In the genomic region with DNA sequence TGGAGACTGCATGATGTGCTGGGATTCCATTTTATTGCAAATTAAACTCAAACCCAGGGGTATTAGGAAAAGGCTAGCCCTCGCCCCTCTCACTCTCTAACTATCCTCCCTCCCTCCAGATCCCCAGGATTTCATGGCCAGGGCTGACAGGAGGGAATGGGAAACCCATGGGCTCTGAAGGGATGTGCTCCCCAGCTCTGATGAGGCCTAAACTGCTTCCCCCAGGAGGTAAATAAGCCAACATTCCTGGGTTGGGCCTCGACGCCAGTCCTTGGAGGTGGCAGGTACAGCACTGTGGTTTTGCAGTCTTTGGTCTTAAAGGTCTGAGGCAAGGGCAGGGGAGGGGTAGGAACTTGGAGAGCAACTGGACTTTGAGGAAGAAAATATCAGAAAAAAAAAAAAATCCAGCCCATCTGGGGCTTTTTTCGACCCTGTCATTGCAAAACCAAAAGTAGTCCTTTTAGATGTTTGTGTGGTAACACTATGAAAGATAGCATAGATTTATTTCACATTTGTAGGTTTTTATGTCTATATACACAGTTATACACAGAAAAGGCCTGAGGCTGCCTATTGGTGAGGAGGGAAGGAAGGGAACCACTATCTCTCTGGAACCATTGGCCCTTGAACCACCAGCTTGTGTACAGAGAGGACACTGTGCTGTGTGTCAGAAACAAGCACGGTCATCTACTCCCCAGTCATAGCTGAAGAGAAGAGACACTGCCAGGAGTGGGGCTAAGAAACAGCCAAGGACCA, we compare ENCODE assay signal across 29 cellular contexts. TPM values are rescaled to one million over a fixed set of nuclear protein-coding genes. Genes with fewer than 3 reads are reported as not detected.
A peak's percentile ranks its signal among the peaks of the same experiment; 100 is the strongest.
DNase-seq lines count a peak whose midpoint lies in the region; ATAC-seq, FAIRE-seq and TF ChIP-seq lines count a peak whose summit lies in the region.
"Had no signal": no experiment of that assay in that cellular context is flagged by ENCODE, and none has a peak within 500 bp of the region (broad histone marks: within the 10 kb centered on the region; RNA-seq: fewer than 3 reads in every experiment).

No MANE protein-coding gene starts in this region.

- 0 out of 5 replicates have a peak, but pooled peaks cover 0 to 4% of the 10 kb centered on the region in 2 experiments for H3K27me3 ChIP-seq in HepG2 (ENCODE audit: control insufficient read depth in 1 of 2, insufficient read depth in 2 of 2, low read length in 2 of 2)
- no peaks in the 10 kb centered on the region for H3K27me3 ChIP-seq in right lobe of liver
- no peaks in the 10 kb centered on the region for H3K27me3 ChIP-seq in RWPE2 (ENCODE audit: insufficient read depth, poor library complexity, severe bottlenecking)
- H3K27me3 ChIP-seq: SJSA1, tibial nerve had no signal

- H3K27ac Mint-ChIP-seq in stimulated activated naive B cell treated with anti-CD40 and anti-IgM and Interleukin-4, amounts not matched to agents 10 μg/mL and 1 μg/mL and 100 μg/mL, for 72 hours = no peak overlapping the region
- H3K27ac Mint-ChIP-seq: activated CD4-positive, alpha-beta memory T cell treated with anti-CD3 and anti-CD28 coated beads, Interleukin-2, amount 10 ng/mL, durations not matched to agents 7 days and 5 days; activated naive CD4-positive, alpha-beta T cell treated with anti-CD3 and anti-CD28 coated beads, Interleukin-2, amount 50 U/mL, for 24 hours; activated T-helper 2 cell treated with anti-CD3 and anti-CD28 coated beads, Interferon-gamma antibody, Interleukin-2, Interleukin-4, amounts not matched to agents 10 μg/mL and 5 μg/mL and 100 μg/mL, durations not matched to agents 14 hours and 24 hours and 36 hours; CD4-positive, alpha-beta memory T cell; naive B cell; stimulated activated naive CD8-positive, alpha-beta T cell treated with anti-CD3 and anti-CD28 coated beads, Interleukin-15, Interleukin-2, amounts not matched to agents 100 ng/mL and 50 ng/mL, for 24 hours had no signal

- POLR2A ChIA-PET in HepG2 (lab: Yijun Ruan, JAX) = interaction anchor here (1.1 kb wide), 1 partner anchor 21 kb away, joined by 3 read pairs; a partner anchor contains a TSS

- TF ChIP-seq EP300 in HepG2 (IDR thresholded peaks at IDR 0.05; ENCODE audit: low read depth in 2 of 2, low read length in 2 of 2) (no peak), HepG2 (CRISPR knock-in tag; IDR thresholded peaks at IDR 0.05; ENCODE audit: borderline replicate concordance) (no peak)

- TF ChIP-seq POLR2A in HepG2 (IDR thresholded peaks at IDR 0.05; ENCODE audit: insufficient read depth in 1 of 2, low read depth in 2 of 2, low read length in 2 of 2) (no peak), right lobe of liver (IDR thresholded peaks at IDR 0.05) (no peak)

- H3K9me3 ChIP-seq in HepG2 (ENCODE audit: low read length) = no peaks in the 10 kb centered on the region
- no peaks in the 10 kb centered on the region for H3K9me3 ChIP-seq in right lobe of liver
- H3K9me3 ChIP-seq in RWPE2 (ENCODE audit: severe bottlenecking) = no peaks in the 10 kb centered on the region
- H3K9me3 ChIP-seq: A549, SJSA1, tibial nerve had no signal

- H3K4me1 ChIP-seq in HepG2 (ENCODE audit: insufficient read depth, low read length) (peaks cover 11% of the 10 kb centered on the region; the same call in 1 of the 2 replicates), right lobe of liver (no peaks in the 10 kb centered on the region), RWPE2 (ENCODE audit: insufficient read depth, poor library complexity, severe bottlenecking) (peaks cover 4% of the 10 kb centered on the region)
- H3K4me1 ChIP-seq: A549, SJSA1 had no signal

- 12% methylated on average over 5 of the region's 5 CpGs for WGBS in HepG2 (ENCODE audit: low lambda C conversion rate)
- 75% methylated on average over 5 of the region's 5 CpGs for WGBS in right lobe of liver (ENCODE audit: insufficient coverage, low coverage, low lambda C conversion rate, missing lambda C conversion rate)

- no peaks in the 10 kb centered on the region for H3K79me2 ChIP-seq in HepG2 (ENCODE audit: insufficient read depth, low read length)

- intact Hi-C loops in HepG2 (cut with micrococcal nuclease; ENCODE audit: unreplicated experiment) (no loop called here), right lobe of liver (cut with DNase I) (no loop called here)

- no peak overlapping the region for H3K4me2 ChIP-seq in HepG2 (ENCODE audit: low read depth, low read length)
- H3K4me2 ChIP-seq: A549 had no signal

- no peak for TF ChIP-seq RAD21 in HepG2 (CRISPR knock-in tag; IDR thresholded peaks at IDR 0.05)

- in situ Hi-C loops in HepG2 (cut with HindIII; ENCODE audit: extremely low pct_ligation_motif_present, low pct_unique_long_range_greater_than_20kb) = no loop called here

- peaks cover 0 to 1% of the 10 kb centered on the region in 2 donors for H3K36me3 Mint-ChIP-seq in stimulated activated naive B cell treated with anti-CD40 and anti-IgM and Interleukin-4, amounts not matched to agents 10 μg/mL and 1 μg/mL and 100 μg/mL, for 72 hours
- H3K36me3 Mint-ChIP-seq: activated naive CD4-positive, alpha-beta T cell treated with anti-CD3 and anti-CD28 coated beads, Interleukin-2, amount 50 U/mL, for 24 hours; CD4-positive, alpha-beta memory T cell; naive B cell had no signal

- DNase-seq in HepG2 (ENCODE audit: low spot score) (no peak), right lobe of liver (no peak), RWPE2 (ENCODE audit: low spot score) (no peak), EL (no peak)
- no peak for DNase-seq in stimulated activated naive B cell treated with anti-CD40 and anti-IgM and Interleukin-4, amounts not matched to agents 10 μg/mL and 1 μg/mL and 100 μg/mL, for 72 hours
- no peak for DNase-seq in stimulated activated CD4-positive, alpha-beta T cell treated with anti-CD3 and anti-CD28 coated beads, Interleukin-12 subunit alpha, Interleukin-12 subunit beta, amount 100 ng/mL, for 4 hours
- DNase-seq: activated CD4-positive, alpha-beta memory T cell treated with anti-CD3 and anti-CD28 coated beads, Interleukin-2, amount 10 ng/mL, durations not matched to agents 7 days and 5 days; activated CD8-positive, alpha-beta memory T cell treated with anti-CD3 and anti-CD28 coated beads, Interleukin-2, amount 50 U/mL, for 48 hours; AML-193; amygdala; CD4-positive, alpha-beta memory T cell; DMS 273 treated with DMSO at 0.1 percent for 48 hours; glutamatergic neuron; KBM-7; naive B cell; NCI-H1417; NCI-H2029 treated with DMSO at 0.1 percent for 48 hours; NCI-H226; occipital lobe had no signal

- TF ChIP-seq CTCF in HepG2 (CRISPR knock-in tag; IDR thresholded peaks at IDR 0.05) (no peak), right lobe of liver (IDR thresholded peaks at IDR 0.05) (no peak), RWPE2 (IDR thresholded peaks at IDR 0.05; ENCODE audit: poor library complexity, severe bottlenecking) (no peak)

- BruUV-seq in HepG2 (replicated peaks; lab: Mats Ljungman, UMichigan) = no TSS peak

- no peak overlapping the region for H2AFZ ChIP-seq in HepG2 (ENCODE audit: low read length)

- H3K27me3 Mint-ChIP-seq in stimulated activated naive B cell treated with anti-CD40 and anti-IgM and Interleukin-4, amounts not matched to agents 10 μg/mL and 1 μg/mL and 100 μg/mL, for 72 hours = peaks cover 8 to 14% of the 10 kb centered on the region in 2 donors

- no peak overlapping the region for H3K4me3 ChIP-seq in HepG2 (replicated peaks in 1 of 3; ENCODE audit: insufficient read depth in 1 of 3, low read depth in 2 of 3, low read length in 3 of 3)
- no peak overlapping the region for H3K4me3 ChIP-seq in right lobe of liver
- H3K4me3 ChIP-seq in RWPE2 (ENCODE audit: severe bottlenecking) = no peak overlapping the region
- H3K4me3 ChIP-seq: A549, SJSA1, tibial nerve had no signal

- H3K9ac ChIP-seq in HepG2 (ENCODE audit: insufficient read depth, low read depth, low read length) = no peak overlapping the region

- no peak overlapping the region for H3K4me3 Mint-ChIP-seq in stimulated activated naive B cell treated with anti-CD40 and anti-IgM and Interleukin-4, amounts not matched to agents 10 μg/mL and 1 μg/mL and 100 μg/mL, for 72 hours
- H3K4me3 Mint-ChIP-seq: activated CD4-positive, alpha-beta memory T cell treated with anti-CD3 and anti-CD28 coated beads, Interleukin-2, amount 10 ng/mL, durations not matched to agents 7 days and 5 days; activated naive CD4-positive, alpha-beta T cell treated with anti-CD3 and anti-CD28 coated beads, Interleukin-2, amount 50 U/mL, for 24 hours; CD4-positive, alpha-beta memory T cell; naive B cell; stimulated activated naive CD8-positive, alpha-beta T cell treated with anti-CD3 and anti-CD28 coated beads, Interleukin-15, Interleukin-2, amounts not matched to agents 100 ng/mL and 50 ng/mL, for 24 hours had no signal

- no peaks in the 10 kb centered on the region for H3K9me3 Mint-ChIP-seq in stimulated activated naive B cell treated with anti-CD40 and anti-IgM and Interleukin-4, amounts not matched to agents 10 μg/mL and 1 μg/mL and 100 μg/mL, for 72 hours
- H3K9me3 Mint-ChIP-seq: activated CD4-positive, alpha-beta memory T cell treated with anti-CD3 and anti-CD28 coated beads, Interleukin-2, amount 10 ng/mL, durations not matched to agents 7 days and 5 days; activated naive CD4-positive, alpha-beta T cell treated with anti-CD3 and anti-CD28 coated beads, Interleukin-2, amount 50 U/mL, for 24 hours; activated T-helper 2 cell treated with anti-CD3 and anti-CD28 coated beads, Interferon-gamma antibody, Interleukin-2, Interleukin-4, amounts not matched to agents 10 μg/mL and 5 μg/mL and 100 μg/mL, durations not matched to agents 14 hours and 24 hours and 36 hours; CD4-positive, alpha-beta memory T cell; naive B cell; stimulated activated naive CD8-positive, alpha-beta T cell treated with anti-CD3 and anti-CD28 coated beads, Interleukin-15, Interleukin-2, amounts not matched to agents 100 ng/mL and 50 ng/mL, for 24 hours had no signal

- H3K4me1 Mint-ChIP-seq in stimulated activated naive B cell treated with anti-CD40 and anti-IgM and Interleukin-4, amounts not matched to agents 10 μg/mL and 1 μg/mL and 100 μg/mL, for 72 hours = peaks cover 0 to 1% of the 10 kb centered on the region in 2 donors
- H3K4me1 Mint-ChIP-seq: naive B cell had no signal

- H3K27ac ChIP-seq in HepG2 (ENCODE audit: extremely low read length, insufficient read depth, low read length) = no peak overlapping the region
- H3K27ac ChIP-seq in right lobe of liver = no peak overlapping the region
- H3K27ac ChIP-seq in RWPE2 (ENCODE audit: poor library complexity, severe bottlenecking) = no peak overlapping the region
- H3K27ac ChIP-seq: A549, epithelial cell of prostate, SJSA1, tibial nerve had no signal

- no peak for FAIRE-seq in HepG2 (lab: Jason Lieb, UNC)
- FAIRE-seq: A549, GM18507, keratinocyte had no signal

- H4K20me1 ChIP-seq in HepG2 (ENCODE audit: insufficient read depth, low read length) = no peaks in the 10 kb centered on the region

- CTCF ChIA-PET in HepG2 (lab: Yijun Ruan, JAX; ENCODE audit: low intra/inter-chr PET ratio, low total read pairs) = no interaction called here

- peak; percentile 26 for ATAC-seq in HepG2
- ATAC-seq in right lobe of liver = no peak
- peak; percentile 16; the same call in 1 of the 3 replicates for ATAC-seq in RWPE2 (ENCODE audit: low read depth)
- peak; percentile 27 to 61 for ATAC-seq in stimulated activated naive B cell treated with anti-CD40 and anti-IgM and Interleukin-4, amounts not matched to agents 10 μg/mL and 1 μg/mL and 100 μg/mL, for 72 hours (replicated peaks)
- ATAC-seq: A549 had no signal

- H3K36me3 ChIP-seq in HepG2 (replicated peaks in 1 of 2; ENCODE audit: control insufficient read depth in 1 of 2, insufficient read depth in 2 of 2, low read length in 2 of 2) (no peaks in the 10 kb centered on the region), right lobe of liver (no peaks in the 10 kb centered on the region), RWPE2 (ENCODE audit: low read depth) (no peaks in the 10 kb centered on the region)
- H3K36me3 ChIP-seq: SJSA1 had no signal

RNA-seq across cellular contexts. Expression of a gene that starts 12.0 kb away (rescaled TPM):
- total RNA-seq in HepG2 (2016; rRNA removed; fragmentation: Illumina TruSeq; extraction: Trizol) = 0.83 and 1.1 TPM in 2 replicates
- 0.09 and 0.10 TPM in 2 replicates for total RNA-seq in HepG2 (2016; cell fraction: cytosol; rRNA removed; fragmentation: Illumina TruSeq; extraction: Trizol; ENCODE audit: low read depth)
- 0.67 and 0.91 TPM in 2 replicates for total RNA-seq in HepG2 (2016; cell fraction: insoluble cytoplasmic fraction; rRNA removed; fragmentation: Illumina TruSeq; extraction: Trizol)
- total RNA-seq in HepG2 (2016; cell fraction: membrane; rRNA removed; fragmentation: Illumina TruSeq; extraction: Trizol) = 0.28 and 0.34 TPM in 2 replicates
- total RNA-seq in HepG2 (2016; cell fraction: nucleus; rRNA removed; fragmentation: Illumina TruSeq; extraction: Trizol) = 0.81 TPM in 2 replicates
- polyA plus RNA-seq in HepG2 (2011; rRNA removed) = 0.87 and 1.4 TPM in 2 replicates
- polyA plus RNA-seq in HepG2 (2011; cell fraction: cytosol; rRNA removed) = 0.77 and 0.94 TPM in 2 replicates
- 1.7 and 2.6 TPM in 2 replicates for polyA plus RNA-seq in HepG2 (2011; cell fraction: nucleus; rRNA removed)
- polyA plus RNA-seq in HepG2 (2012) = 0.81 and 0.91 TPM in 2 replicates
- 0.05 TPM in 1 of 2 replicates, not detected in the other for polyA plus RNA-seq in HepG2 (2016; cell fraction: cytosol; fragmentation: Illumina TruSeq; extraction: Trizol; ENCODE audit: low read depth)
- 0.34 and 0.68 TPM in 2 replicates for polyA plus RNA-seq in HepG2 (2016; cell fraction: insoluble cytoplasmic fraction; fragmentation: Illumina TruSeq; extraction: Trizol; ENCODE audit: low read depth)
- polyA plus RNA-seq in HepG2 (2016; cell fraction: membrane; fragmentation: Illumina TruSeq; extraction: Trizol; ENCODE audit: low read depth) = 0.08 and 0.13 TPM in 2 replicates
- polyA plus RNA-seq in HepG2 (2016; cell fraction: nucleus; fragmentation: Illumina TruSeq; extraction: Trizol; ENCODE audit: insufficient read depth, low read depth) = 1.6 and 1.7 TPM in 2 replicates
- polyA minus RNA-seq in HepG2 (2011; rRNA and poly(A)+ RNA removed; ENCODE audit: low replicate concordance) = 0.56 and 2.3 TPM in 2 replicates
- polyA minus RNA-seq in HepG2 (2011; cell fraction: cytosol; rRNA and poly(A)+ RNA removed) = 0.79 and 0.89 TPM in 2 replicates
- 0.77 and 1.1 TPM in 2 replicates for polyA minus RNA-seq in HepG2 (2011; cell fraction: nucleus; rRNA and poly(A)+ RNA removed)
- under 1 TPM; 0.06 to 0.42 (median 0.12) TPM for total RNA-seq in right lobe of liver

RNA-seq across cellular contexts. Expression of a gene that starts 18.5 kb away (rescaled TPM):
- total RNA-seq in HepG2 (2016; rRNA removed; fragmentation: Illumina TruSeq; extraction: Trizol) = 26.8 and 27.9 TPM in 2 replicates
- total RNA-seq in HepG2 (2016; cell fraction: cytosol; rRNA removed; fragmentation: Illumina TruSeq; extraction: Trizol; ENCODE audit: low read depth) = 17.3 and 18.4 TPM in 2 replicates
- 21.1 and 25.4 TPM in 2 replicates for total RNA-seq in HepG2 (2016; cell fraction: insoluble cytoplasmic fraction; rRNA removed; fragmentation: Illumina TruSeq; extraction: Trizol)
- 36.4 and 39.9 TPM in 2 replicates for total RNA-seq in HepG2 (2016; cell fraction: membrane; rRNA removed; fragmentation: Illumina TruSeq; extraction: Trizol)
- total RNA-seq in HepG2 (2016; cell fraction: nucleus; rRNA removed; fragmentation: Illumina TruSeq; extraction: Trizol) = 13.2 and 14.4 TPM in 2 replicates
- polyA plus RNA-seq in HepG2 (2011; rRNA removed) = 42.0 and 48.5 TPM in 2 replicates
- polyA plus RNA-seq in HepG2 (2011; cell fraction: cytosol; rRNA removed) = 38.1 and 38.8 TPM in 2 replicates
- polyA plus RNA-seq in HepG2 (2011; cell fraction: nucleus; rRNA removed) = 36.5 and 41.2 TPM in 2 replicates
- 23.6 and 24.0 TPM in 2 replicates for polyA plus RNA-seq in HepG2 (2012)
- 15.6 and 18.2 TPM in 2 replicates for polyA plus RNA-seq in HepG2 (2016; cell fraction: cytosol; fragmentation: Illumina TruSeq; extraction: Trizol; ENCODE audit: low read depth)
- 26.9 and 33.5 TPM in 2 replicates for polyA plus RNA-seq in HepG2 (2016; cell fraction: insoluble cytoplasmic fraction; fragmentation: Illumina TruSeq; extraction: Trizol; ENCODE audit: low read depth)
- polyA plus RNA-seq in HepG2 (2016; cell fraction: membrane; fragmentation: Illumina TruSeq; extraction: Trizol; ENCODE audit: low read depth) = 35.0 and 37.3 TPM in 2 replicates
- polyA plus RNA-seq in HepG2 (2016; cell fraction: nucleus; fragmentation: Illumina TruSeq; extraction: Trizol; ENCODE audit: insufficient read depth, low read depth) = 29.9 and 31.9 TPM in 2 replicates
- 47.3 TPM in 2 replicates for polyA minus RNA-seq in HepG2 (2011; rRNA and poly(A)+ RNA removed; ENCODE audit: low replicate concordance)
- polyA minus RNA-seq in HepG2 (2011; cell fraction: cytosol; rRNA and poly(A)+ RNA removed) = 15.6 and 18.5 TPM in 2 replicates
- polyA minus RNA-seq in HepG2 (2011; cell fraction: nucleus; rRNA and poly(A)+ RNA removed) = 15.3 and 17.8 TPM in 2 replicates
- 10 to 100 TPM; 11.1 to 27.0 (median 12.3) TPM for total RNA-seq in right lobe of liver

RNA-seq across cellular contexts. Expression of a gene that starts 21.2 kb away (rescaled TPM):
- total RNA-seq in HepG2 (2016; rRNA removed; fragmentation: Illumina TruSeq; extraction: Trizol) (132 and 179 TPM in 2 replicates), right lobe of liver (10 to 100 TPM; 32.7 to 40.3 (median 35.2) TPM)
- total RNA-seq in HepG2 (2016; cell fraction: cytosol; rRNA removed; fragmentation: Illumina TruSeq; extraction: Trizol; ENCODE audit: low read depth) = 46.7 and 51.0 TPM in 2 replicates
- total RNA-seq in HepG2 (2016; cell fraction: insoluble cytoplasmic fraction; rRNA removed; fragmentation: Illumina TruSeq; extraction: Trizol) = 140 and 190 TPM in 2 replicates
- total RNA-seq in HepG2 (2016; cell fraction: membrane; rRNA removed; fragmentation: Illumina TruSeq; extraction: Trizol) = 65.8 and 75.9 TPM in 2 replicates
- 79.3 and 85.4 TPM in 2 replicates for total RNA-seq in HepG2 (2016; cell fraction: nucleus; rRNA removed; fragmentation: Illumina TruSeq; extraction: Trizol)
- polyA plus RNA-seq in HepG2 (2011; rRNA removed) = 47.7 and 54.7 TPM in 2 replicates
- 23.0 and 30.1 TPM in 2 replicates for polyA plus RNA-seq in HepG2 (2011; cell fraction: cytosol; rRNA removed)
- 24.7 and 29.9 TPM in 2 replicates for polyA plus RNA-seq in HepG2 (2011; cell fraction: nucleus; rRNA removed)
- polyA plus RNA-seq in HepG2 (2012) = 75.2 and 76.1 TPM in 2 replicates
- 45.0 and 48.2 TPM in 2 replicates for polyA plus RNA-seq in HepG2 (2016; cell fraction: cytosol; fragmentation: Illumina TruSeq; extraction: Trizol; ENCODE audit: low read depth)
- polyA plus RNA-seq in HepG2 (2016; cell fraction: insoluble cytoplasmic fraction; fragmentation: Illumina TruSeq; extraction: Trizol; ENCODE audit: low read depth) = 221 and 228 TPM in 2 replicates
- 64.6 and 70.7 TPM in 2 replicates for polyA plus RNA-seq in HepG2 (2016; cell fraction: membrane; fragmentation: Illumina TruSeq; extraction: Trizol; ENCODE audit: low read depth)
- polyA plus RNA-seq in HepG2 (2016; cell fraction: nucleus; fragmentation: Illumina TruSeq; extraction: Trizol; ENCODE audit: insufficient read depth, low read depth) = 97.9 and 98.9 TPM in 2 replicates
- 61.1 and 62.3 TPM in 2 replicates for polyA minus RNA-seq in HepG2 (2011; rRNA and poly(A)+ RNA removed; ENCODE audit: low replicate concordance)
- polyA minus RNA-seq in HepG2 (2011; cell fraction: cytosol; rRNA and poly(A)+ RNA removed) = 44.7 and 52.7 TPM in 2 replicates
- polyA minus RNA-seq in HepG2 (2011; cell fraction: nucleus; rRNA and poly(A)+ RNA removed) = 116 and 129 TPM in 2 replicates

RNA-seq across cellular contexts. Expression of a gene that starts 59.9 kb away (rescaled TPM):
- 2.3 TPM in 2 replicates for total RNA-seq in HepG2 (2016; rRNA removed; fragmentation: Illumina TruSeq; extraction: Trizol)
- 0.40 and 0.71 TPM in 2 replicates for total RNA-seq in HepG2 (2016; cell fraction: cytosol; rRNA removed; fragmentation: Illumina TruSeq; extraction: Trizol; ENCODE audit: low read depth)
- 1.8 and 2.2 TPM in 2 replicates for total RNA-seq in HepG2 (2016; cell fraction: insoluble cytoplasmic fraction; rRNA removed; fragmentation: Illumina TruSeq; extraction: Trizol)
- total RNA-seq in HepG2 (2016; cell fraction: membrane; rRNA removed; fragmentation: Illumina TruSeq; extraction: Trizol) = 1.9 and 2.0 TPM in 2 replicates
- 0.97 and 1.3 TPM in 2 replicates for total RNA-seq in HepG2 (2016; cell fraction: nucleus; rRNA removed; fragmentation: Illumina TruSeq; extraction: Trizol)
- 5.8 and 6.1 TPM in 2 replicates for polyA plus RNA-seq in HepG2 (2011; rRNA removed)
- polyA plus RNA-seq in HepG2 (2011; cell fraction: cytosol; rRNA removed) = 5.6 and 6.2 TPM in 2 replicates
- polyA plus RNA-seq in HepG2 (2011; cell fraction: nucleus; rRNA removed) = 5.3 and 5.6 TPM in 2 replicates
- 1.7 and 2.5 TPM in 2 replicates for polyA plus RNA-seq in HepG2 (2012)
- 1.2 and 1.3 TPM in 2 replicates for polyA plus RNA-seq in HepG2 (2016; cell fraction: cytosol; fragmentation: Illumina TruSeq; extraction: Trizol; ENCODE audit: low read depth)
- polyA plus RNA-seq in HepG2 (2016; cell fraction: insoluble cytoplasmic fraction; fragmentation: Illumina TruSeq; extraction: Trizol; ENCODE audit: low read depth) = 5.4 TPM in 2 replicates
- polyA plus RNA-seq in HepG2 (2016; cell fraction: membrane; fragmentation: Illumina TruSeq; extraction: Trizol; ENCODE audit: low read depth) = 3.7 and 3.8 TPM in 2 replicates
- 4.1 and 4.5 TPM in 2 replicates for polyA plus RNA-seq in HepG2 (2016; cell fraction: nucleus; fragmentation: Illumina TruSeq; extraction: Trizol; ENCODE audit: insufficient read depth, low read depth)
- 0.35 and 3.6 TPM in 2 replicates for polyA minus RNA-seq in HepG2 (2011; rRNA and poly(A)+ RNA removed; ENCODE audit: low replicate concordance)
- polyA minus RNA-seq in HepG2 (2011; cell fraction: cytosol; rRNA and poly(A)+ RNA removed) = 1.4 and 2.5 TPM in 2 replicates
- 0.52 and 0.99 TPM in 2 replicates for polyA minus RNA-seq in HepG2 (2011; cell fraction: nucleus; rRNA and poly(A)+ RNA removed)
- 1 to 10 TPM in 1 of 6 experiments, under 1 TPM in 2, not detected in 3; 0.11 to 1.2 (median 0.11) TPM for total RNA-seq in right lobe of liver
- total RNA-seq: activated CD4-positive, alpha-beta memory T cell treated with anti-CD3 and anti-CD28 coated beads, Interleukin-2, amount 10 ng/mL, durations not matched to agents 7 days and 5 days; pulmonary artery endothelial cell; SJSA1 had no signal
- polyA plus RNA-seq: CD4-positive, alpha-beta memory T cell had no signal

Comparison
In these comparisons a context has a peak if more than half of its experiments do, and no peak if none do; other contexts are left out.
1. ATAC-seq: peak in HepG2 (single experiment), RWPE2 (single experiment) and stimulated activated naive B cell treated with anti-CD40 and anti-IgM and Interleukin-4, amounts not matched to agents 10 μg/mL and 1 μg/mL and 100 μg/mL, for 72 hours (2 of 2); none in right lobe of liver (0 of 4).